Comparison of ENCODE assay signal across 8 cellular contexts in genomic region chr17:16461606-16461866, GRCh38.
"Had no signal": no experiment of that assay in that cellular context is flagged by ENCODE, and none has a peak within 500 bp of the region (broad histone marks: within the 10 kb centered on the region; RNA-seq: fewer than 3 reads in every experiment).

No MANE protein-coding gene starts in this region.

- FAIRE-seq: G401.6, GM12878, GM12891, GM12892, GM18507, GM19239 had no signal

- ATAC-seq: GM12878 had no signal

- DNase-seq: GDM1, GF-D8 had no signal

- H3K4me3 ChIP-seq: GM12878 had no signal
